1 cellular context compared by ENCODE assay signal in the genomic region with DNA sequence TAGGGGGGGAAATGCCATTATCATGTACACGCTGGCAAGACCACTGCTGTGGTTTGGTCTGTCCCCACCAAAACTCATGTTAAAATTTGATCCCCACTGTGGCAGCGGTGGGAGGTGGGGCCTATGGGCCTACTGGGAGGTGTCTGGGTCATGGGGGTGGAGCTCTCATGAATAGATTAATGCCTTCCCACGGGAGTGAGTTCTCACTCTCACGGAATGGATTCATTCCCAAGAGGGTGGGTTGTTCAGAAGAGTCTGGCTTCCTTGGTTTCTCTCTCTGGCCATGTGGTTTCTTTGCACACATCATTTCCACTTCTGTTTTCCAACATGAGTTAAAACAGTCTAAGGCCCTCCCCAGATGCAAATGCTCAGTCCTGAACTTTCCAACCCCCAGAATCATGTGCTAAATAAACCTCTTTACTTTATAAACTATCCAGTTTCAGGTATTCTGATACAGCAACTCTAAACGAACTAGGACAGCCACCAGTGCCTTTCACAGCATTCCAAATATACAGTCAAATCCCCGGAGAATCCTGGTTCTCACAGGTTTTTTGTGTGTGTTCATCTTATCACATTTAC.
TF ChIP-seq lines count a peak whose summit lies in the region.

No MANE protein-coding gene starts in this region.

TF ChIP-seq in K562, 482 proteins besides CTCF, POLR2A, EP300 and RAD21 (continued from another document):
- TF ChIP-seq ZNF668 (CRISPR knock-in tag; IDR thresholded peaks at IDR 0.05) (no peak), FOXJ3 (CRISPR knock-in tag; IDR thresholded peaks at IDR 0.05) (no peak), ZNF766 (CRISPR knock-in tag; conservative IDR thresholded peaks at IDR 0.05) (peak; percentile 94), ZBTB5 (IDR thresholded peaks at IDR 0.05) (no peak), KLF10 (CRISPR knock-in tag; IDR thresholded peaks at IDR 0.05) (no peak), GABPB1 (CRISPR knock-in tag; IDR thresholded peaks at IDR 0.05) (no peak)
- TF ChIP-seq, protein P1, sequence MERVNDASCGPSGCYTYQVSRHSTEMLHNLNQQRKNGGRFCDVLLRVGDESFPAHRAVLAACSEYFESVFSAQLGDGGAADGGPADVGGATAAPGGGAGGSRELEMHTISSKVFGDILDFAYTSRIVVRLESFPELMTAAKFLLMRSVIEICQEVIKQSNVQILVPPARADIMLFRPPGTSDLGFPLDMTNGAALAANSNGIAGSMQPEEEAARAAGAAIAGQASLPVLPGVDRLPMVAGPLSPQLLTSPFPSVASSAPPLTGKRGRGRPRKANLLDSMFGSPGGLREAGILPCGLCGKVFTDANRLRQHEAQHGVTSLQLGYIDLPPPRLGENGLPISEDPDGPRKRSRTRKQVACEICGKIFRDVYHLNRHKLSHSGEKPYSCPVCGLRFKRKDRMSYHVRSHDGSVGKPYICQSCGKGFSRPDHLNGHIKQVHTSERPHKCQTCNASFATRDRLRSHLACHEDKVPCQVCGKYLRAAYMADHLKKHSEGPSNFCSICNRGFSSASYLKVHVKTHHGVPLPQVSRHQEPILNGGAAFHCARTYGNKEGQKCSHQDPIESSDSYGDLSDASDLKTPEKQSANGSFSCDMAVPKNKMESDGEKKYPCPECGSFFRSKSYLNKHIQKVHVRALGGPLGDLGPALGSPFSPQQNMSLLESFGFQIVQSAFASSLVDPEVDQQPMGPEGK (CRISPR knock-in tag; IDR thresholded peaks at IDR 0.05; ENCODE audit: borderline replicate concordance), result no peak
